10 cellular contexts compared by ENCODE assay signal in genomic region chr1:19765623-19766022, GRCh38. TPM values are rescaled to one million over a fixed set of nuclear protein-coding genes. Genes with fewer than 3 reads are reported as not detected.
A peak's percentile ranks its signal among the peaks of the same experiment; 100 is the strongest.
DNase-seq lines count a peak whose midpoint lies in the region; FAIRE-seq and TF ChIP-seq lines count a peak whose summit lies in the region.
"Had no signal": no experiment of that assay in that cellular context is flagged by ENCODE, and none has a peak within 500 bp of the region (broad histone marks: within the 10 kb centered on the region; RNA-seq: fewer than 3 reads in every experiment).

No MANE protein-coding gene starts in this region.

- no peaks in the 10 kb centered on the region for H3K36me3 ChIP-seq in keratinocyte (ENCODE audit: control insufficient read depth in 2 of 2, extremely low read depth in 1 of 2, insufficient read depth in 2 of 2, low read length in 2 of 2)
- H3K36me3 ChIP-seq in CD8-positive, alpha-beta memory T cell (ENCODE audit: insufficient read depth, low read length): peaks cover 1% of the 10 kb centered on the region

- H4K20me1 ChIP-seq in keratinocyte (ENCODE audit: control insufficient read depth, extremely low read depth, insufficient read depth, low read length): no peaks in the 10 kb centered on the region

- H3K36me3 Mint-ChIP-seq in stimulated activated naive CD8-positive, alpha-beta T cell treated with anti-CD3 and anti-CD28 coated beads, Interleukin-15, Interleukin-2, amounts not matched to agents 100 ng/mL and 50 ng/mL, for 24 hours (ENCODE audit: low read depth): peaks cover 15% of the 10 kb centered on the region
- peaks cover 6 to 47% (median 9%) of the 10 kb centered on the region in 3 donors for H3K36me3 Mint-ChIP-seq in CD8-positive, alpha-beta memory T cell

- peak overlapping the region; percentile 11 for H3K4me3 Mint-ChIP-seq in stimulated activated naive CD8-positive, alpha-beta T cell treated with anti-CD3 and anti-CD28 coated beads, Interleukin-15, Interleukin-2, amounts not matched to agents 100 ng/mL and 50 ng/mL, for 24 hours
- no peak overlapping the region for H3K4me3 Mint-ChIP-seq in CD8-positive, alpha-beta memory T cell
- H3K4me3 Mint-ChIP-seq: immature natural killer cell had no signal

- dilution Hi-C loops in keratinocyte (cut with MboI; ENCODE audit: extremely low pct_ligation_motif_present, low sequenced_read_pairs): no loop called here

- no peak overlapping the region for H2AFZ ChIP-seq in keratinocyte (ENCODE audit: control insufficient read depth, low read length)

- H3K9me3 Mint-ChIP-seq in stimulated activated naive CD8-positive, alpha-beta T cell treated with anti-CD3 and anti-CD28 coated beads, Interleukin-15, Interleukin-2, amounts not matched to agents 100 ng/mL and 50 ng/mL, for 24 hours: no peaks in the 10 kb centered on the region
- H3K9me3 Mint-ChIP-seq in CD8-positive, alpha-beta memory T cell: no peaks in the 10 kb centered on the region
- H3K9me3 Mint-ChIP-seq: immature natural killer cell had no signal

- H3K79me2 ChIP-seq in keratinocyte (ENCODE audit: control insufficient read depth, insufficient read depth, low read length): no peaks in the 10 kb centered on the region

- H3K4me1 Mint-ChIP-seq in stimulated activated naive CD8-positive, alpha-beta T cell treated with anti-CD3 and anti-CD28 coated beads, Interleukin-15, Interleukin-2, amounts not matched to agents 100 ng/mL and 50 ng/mL, for 24 hours (ENCODE audit: low read depth): peaks cover 20% of the 10 kb centered on the region
- H3K4me1 Mint-ChIP-seq in CD8-positive, alpha-beta memory T cell: no peaks in the 10 kb centered on the region
- H3K4me1 Mint-ChIP-seq: immature natural killer cell had no signal

- no peak overlapping the region for H3K9ac ChIP-seq in keratinocyte (ENCODE audit: control insufficient read depth, extremely low read depth, insufficient read depth, low read length)

- no peaks in the 10 kb centered on the region for H3K27me3 ChIP-seq in keratinocyte (ENCODE audit: control insufficient read depth, extremely low read depth, insufficient read depth, low read length)
- no peaks in the 10 kb centered on the region for H3K27me3 ChIP-seq in CD8-positive, alpha-beta memory T cell (ENCODE audit: insufficient read depth, low read length, poor library complexity, severe bottlenecking)

- POLR2A ChIA-PET in CD8-positive, alpha-beta memory T cell (lab: Charles Lee): no interaction called here

- no peak overlapping the region for H3K4me3 ChIP-seq in keratinocyte (ENCODE audit: control insufficient read depth in 2 of 3, extremely low read depth in 1 of 3, insufficient read depth in 2 of 3, low read depth in 1 of 3, low read length in 3 of 3)
- no peak overlapping the region for H3K4me3 ChIP-seq in CD8-positive, alpha-beta memory T cell (ENCODE audit: low read length)

- H3K27ac Mint-ChIP-seq in stimulated activated naive CD8-positive, alpha-beta T cell treated with anti-CD3 and anti-CD28 coated beads, Interleukin-15, Interleukin-2, amounts not matched to agents 100 ng/mL and 50 ng/mL, for 24 hours: peak overlapping the region; percentile 32
- H3K27ac Mint-ChIP-seq in CD8-positive, alpha-beta memory T cell: peak overlapping the region in 1 of 8 donors; percentile 12
- H3K27ac Mint-ChIP-seq: immature natural killer cell had no signal

- no peaks in the 10 kb centered on the region for H3K9me1 ChIP-seq in keratinocyte (ENCODE audit: control insufficient read depth, extremely low read depth, insufficient read depth, low read length)

- no peak overlapping the region for H3K4me2 ChIP-seq in keratinocyte (ENCODE audit: control insufficient read depth, extremely low read depth, insufficient read depth, low read depth, low read length)

- peaks cover 13% of the 10 kb centered on the region for H3K4me1 ChIP-seq in keratinocyte (ENCODE audit: control insufficient read depth, extremely low read depth, insufficient read depth, low read length)
- no peaks in the 10 kb centered on the region for H3K4me1 ChIP-seq in CD8-positive, alpha-beta memory T cell (ENCODE audit: insufficient read depth, low read length)

- CTCF ChIA-PET in CD8-positive, alpha-beta memory T cell (lab: Charles Lee): no interaction called here

- H3K27me3 Mint-ChIP-seq in stimulated activated naive CD8-positive, alpha-beta T cell treated with anti-CD3 and anti-CD28 coated beads, Interleukin-15, Interleukin-2, amounts not matched to agents 100 ng/mL and 50 ng/mL, for 24 hours: no peaks in the 10 kb centered on the region
- no peaks in the 10 kb centered on the region for H3K27me3 Mint-ChIP-seq in CD8-positive, alpha-beta memory T cell
- H3K27me3 Mint-ChIP-seq: CD4-positive, CD25-positive, alpha-beta regulatory T cell had no signal

- TF ChIP-seq CTCF in keratinocyte (optimal IDR thresholded peaks at IDR 0.05 in 1 of 3, IDR thresholded peaks at IDR 0.05 in 1 of 3, conservative IDR thresholded peaks at IDR 0.05 in 1 of 3; ENCODE audit: extremely low read depth in 1 of 3, insufficient read depth in 2 of 3, low read length in 3 of 3): no peak

- peak; percentile 51 for DNase-seq in activated naive CD4-positive, alpha-beta T cell treated with Interleukin-2 at 50 U/mL for 16 hours
- no peak for DNase-seq in activated naive CD4-positive, alpha-beta T cell treated with anti-CD3 and anti-CD28 coated beads, Interleukin-2, amount 50 U/mL, for 16 hours
- peak; percentile 27 for DNase-seq in activated T-helper 9 cell treated with anti-CD3 and anti-CD28 coated beads, Interleukin-2, amount 50 U/mL, for 16 hours (ENCODE audit: low read depth)
- DNase-seq in keratinocyte (ENCODE audit: low read depth, low spot score): no peak
- no peak for DNase-seq in OCI-M1 (lab: John Stamatoyannopoulos, UW)
- DNase-seq in NCI-H1694 (lab: John Stamatoyannopoulos, UW): no peak
- DNase-seq in CD8-positive, alpha-beta memory T cell: no peak
- DNase-seq: immature natural killer cell had no signal

- no peaks in the 10 kb centered on the region for H3K9me3 ChIP-seq in keratinocyte (ENCODE audit: control insufficient read depth, low read depth, low read length)
- no peaks in the 10 kb centered on the region for H3K9me3 ChIP-seq in CD8-positive, alpha-beta memory T cell (ENCODE audit: low read length)

- FAIRE-seq in keratinocyte (lab: Jason Lieb, UNC): peak; percentile 98

- no peak overlapping the region for H3K27ac ChIP-seq in keratinocyte (ENCODE audit: control insufficient read depth, insufficient read depth, low read length)
- no peak overlapping the region for H3K27ac ChIP-seq in CD8-positive, alpha-beta memory T cell (ENCODE audit: low read depth, low read length)

RNA-seq across cellular contexts. Expression of gene TMCO4, which starts 34.1 kb away (rescaled TPM):
- 1.2 to 2.2 TPM (median 1.2 TPM) in 3 replicates for polyA plus RNA-seq in keratinocyte
- polyA plus RNA-seq in keratinocyte (2011; ENCODE audit: low read depth): 0.54 TPM
- polyA plus RNA-seq in keratinocyte (2011; cell fraction: cytosol; rRNA removed): 1.6 and 1.7 TPM in 2 replicates
- polyA plus RNA-seq in keratinocyte (2011; cell fraction: nucleus; rRNA removed): 2.0 and 2.4 TPM in 2 replicates
- polyA plus RNA-seq in keratinocyte (2012; ENCODE audit: low replicate concordance): 0.52 and 2.2 TPM in 2 replicates
- polyA minus RNA-seq in keratinocyte: 1.3 to 2.5 TPM (median 1.8 TPM) in 3 replicates
- 1.5 TPM for polyA minus RNA-seq in keratinocyte (2011; cell fraction: cytosol; rRNA and poly(A)+ RNA removed)
- polyA minus RNA-seq in keratinocyte (2011; cell fraction: nucleus; rRNA and poly(A)+ RNA removed): 1.7 and 2.1 TPM in 2 replicates
- 10 to 100 TPM; 16.5 to 16.6 TPM for total RNA-seq in CD8-positive, alpha-beta memory T cell
- polyA plus RNA-seq in CD8-positive, alpha-beta memory T cell: 18.2 TPM

RNA-seq across cellular contexts. Expression of gene RNF186, which starts 49.5 kb away (rescaled TPM):
- polyA plus RNA-seq in keratinocyte: not detected in 3 replicates
- polyA plus RNA-seq in keratinocyte (2011; ENCODE audit: low read depth): not detected
- polyA plus RNA-seq in keratinocyte (2011; cell fraction: cytosol; rRNA removed): not detected in 2 replicates
- not detected in 2 replicates for polyA plus RNA-seq in keratinocyte (2011; cell fraction: nucleus; rRNA removed)
- not detected in 2 replicates for polyA plus RNA-seq in keratinocyte (2012; ENCODE audit: low replicate concordance)
- not detected in 3 replicates for polyA minus RNA-seq in keratinocyte
- not detected for polyA minus RNA-seq in keratinocyte (2011; cell fraction: cytosol; rRNA and poly(A)+ RNA removed)
- polyA minus RNA-seq in keratinocyte (2011; cell fraction: nucleus; rRNA and poly(A)+ RNA removed): not detected in 2 replicates
- total RNA-seq in CD8-positive, alpha-beta memory T cell: not detected
- polyA plus RNA-seq in CD8-positive, alpha-beta memory T cell: not detected
- total RNA-seq: CD4-positive, CD25-positive, alpha-beta regulatory T cell had no signal
- polyA plus RNA-seq: CD4-positive, CD25-positive, alpha-beta regulatory T cell; immature natural killer cell had no signal

Comparison
In these comparisons a context has a peak if more than half of its experiments do, and no peak if none do; other contexts are left out.
1. DNase-seq: peak in activated naive CD4-positive, alpha-beta T cell treated with Interleukin-2 at 50 U/mL for 16 hours (single experiment) and activated T-helper 9 cell treated with anti-CD3 and anti-CD28 coated beads, Interleukin-2, amount 50 U/mL, for 16 hours (single experiment); none in activated naive CD4-positive, alpha-beta T cell treated with anti-CD3 and anti-CD28 coated beads, Interleukin-2, amount 50 U/mL, for 16 hours (single experiment), keratinocyte (single experiment), OCI-M1 (single experiment), NCI-H1694 (single experiment) and CD8-positive, alpha-beta memory T cell (0 of 5).